10 cellular contexts compared by ENCODE assay signal in the genomic region with DNA sequence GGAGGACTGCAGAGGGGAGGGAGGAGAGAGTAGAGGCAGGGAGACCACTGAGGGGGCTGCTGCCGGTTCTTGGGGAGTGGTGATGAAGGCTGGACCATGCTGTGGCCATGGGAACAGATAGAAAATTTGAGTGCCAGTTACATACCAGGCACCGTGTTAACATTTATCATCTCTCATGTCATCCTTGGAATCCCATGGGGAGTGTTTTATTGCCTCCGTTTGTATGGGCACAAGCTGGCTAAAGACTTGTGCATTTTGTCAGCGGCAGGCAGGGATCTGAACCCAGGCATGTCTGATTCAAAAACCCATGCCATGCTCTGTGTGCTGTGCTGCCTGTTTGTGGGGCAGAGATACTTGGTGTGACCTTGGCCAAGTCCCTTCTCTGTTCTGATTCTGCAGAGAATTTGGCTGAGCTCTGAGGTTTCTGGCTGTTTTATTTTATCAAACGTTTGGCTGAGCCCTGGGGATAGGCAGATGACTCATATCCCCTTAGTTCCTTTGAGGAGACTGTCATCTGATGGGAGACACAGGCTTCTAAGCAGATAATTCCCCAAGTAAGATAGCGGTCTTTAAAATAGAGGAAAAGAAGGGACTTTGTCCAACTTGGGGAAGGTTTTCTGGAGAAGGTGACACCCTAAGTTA. TPM values are rescaled to one million over a fixed set of nuclear protein-coding genes. Genes with fewer than 3 reads are reported as not detected.
A peak's percentile ranks its signal among the peaks of the same experiment; 100 is the strongest.
DNase-seq lines count a peak whose midpoint lies in the region; ATAC-seq and TF ChIP-seq lines count a peak whose summit lies in the region.
"Had no signal": no experiment of that assay in that cellular context is flagged by ENCODE, and none has a peak within 500 bp of the region (broad histone marks: within the 10 kb centered on the region; RNA-seq: fewer than 3 reads in every experiment).

No MANE protein-coding gene starts in this region.

- H3K79me1 ChIP-seq in neuronal stem cell (ENCODE audit: low read depth, low read length): no peaks in the 10 kb centered on the region

- H3K79me2 ChIP-seq in OCI-LY7 (ENCODE audit: insufficient read depth, low read depth, low read length): no peaks in the 10 kb centered on the region

- H3K27ac ChIP-seq in RWPE1 (peak overlapping the region; percentile 60), neuronal stem cell (replicated peaks; ENCODE audit: low read length) (no peak overlapping the region), OCI-LY7 (ENCODE audit: low read depth, low read length, poor library complexity, severe bottlenecking) (no peak overlapping the region)

- peak; percentile 91 for DNase-seq in EH (ENCODE audit: low read depth)
- peak; percentile 74 for DNase-seq in RWPE1 (ENCODE audit: low spot score)
- peak; percentile 51 for DNase-seq in epithelial cell of esophagus (ENCODE audit: low read depth)
- no peak for DNase-seq in neuronal stem cell (ENCODE audit: low spot score)
- no peak for DNase-seq in OCI-LY7 (ENCODE audit: low spot score)
- no peak for DNase-seq in SHP77 (lab: John Stamatoyannopoulos, UW)
- DNase-seq in NCI-H345 treated with DMSO at 0.1 percent for 48 hours (lab: John Stamatoyannopoulos, UW; ENCODE audit: unreplicated experiment): no peak
- DNase-seq: T-cell had no signal

- intact Hi-C loops in OCI-LY7 (cut with micrococcal nuclease; ENCODE audit: unreplicated experiment): no loop called here

- H3K9me3 ChIP-seq in neuronal stem cell (replicated peaks in 1 of 2; ENCODE audit: control insufficient read depth in 2 of 2, insufficient read depth in 1 of 2, low read depth in 1 of 2, low read length in 2 of 2) (no peaks in the 10 kb centered on the region), OCI-LY7 (ENCODE audit: low read length) (no peaks in the 10 kb centered on the region)
- H3K9me3 ChIP-seq: pancreas had no signal

- H3K9me2 ChIP-seq in OCI-LY7 (ENCODE audit: insufficient read depth, low read length): no peaks in the 10 kb centered on the region

- H3K27me3 ChIP-seq in neuronal stem cell (ENCODE audit: control insufficient read depth in 3 of 3, insufficient read depth in 3 of 3, low read depth in 1 of 3, low read length in 3 of 3): no peaks in the 10 kb centered on the region
- H3K27me3 ChIP-seq: pancreas had no signal

- H3K4me3 ChIP-seq in epithelial cell of esophagus (ENCODE audit: low read length) (no peak overlapping the region), neuronal stem cell (ENCODE audit: low read length in 2 of 2) (no peak overlapping the region), OCI-LY7 (ENCODE audit: low read depth, low read length, poor library complexity, severe bottlenecking) (no peak overlapping the region)
- H3K4me3 ChIP-seq: pancreas had no signal

- BruUV-seq in OCI-LY7 (replicated peaks; lab: Mats Ljungman, UMichigan): no TSS peak

- H3K36me3 ChIP-seq in neuronal stem cell (replicated peaks in 1 of 2; ENCODE audit: control insufficient read depth in 2 of 2, insufficient read depth in 2 of 2, low read length in 2 of 2) (peaks cover 0 to 2% of the 10 kb centered on the region in 2 donors), OCI-LY7 (ENCODE audit: insufficient read depth, low read length) (no peaks in the 10 kb centered on the region)
- H3K36me3 ChIP-seq: pancreas had no signal

- WGBS in neuronal stem cell (ENCODE audit: extremely low coverage in 2 of 2, insufficient read length in 2 of 2, insufficient replicate concordance in 1 of 2), 2 donors: no CpG with 5 or more reads among the region's 6 CpGs

- H2AFZ ChIP-seq in neuronal stem cell (ENCODE audit: low read length) (no peak overlapping the region), OCI-LY7 (ENCODE audit: low read length) (no peak overlapping the region)

- no peak for ATAC-seq in GM19455 (IDR thresholded peaks at IDR 0.05; ENCODE audit: unreplicated experiment)
- ATAC-seq: T-cell had no signal

- no peak overlapping the region for H2AK5ac ChIP-seq in neuronal stem cell (ENCODE audit: low read depth, low read length)

- no peak overlapping the region for H2BK15ac ChIP-seq in neuronal stem cell (ENCODE audit: low read length)

- no peak overlapping the region for H3K4ac ChIP-seq in neuronal stem cell (ENCODE audit: low read length)

- no peak overlapping the region for H2BK120ac ChIP-seq in neuronal stem cell (ENCODE audit: low read depth, low read length)

- H3K4me2 ChIP-seq in neuronal stem cell (ENCODE audit: insufficient read depth, low read length, poor library complexity, severe bottlenecking) (no peak overlapping the region), OCI-LY7 (ENCODE audit: low read length) (no peak overlapping the region)

- POLR2A ChIA-PET in RWPE1 (lab: Yijun Ruan, JAX; ENCODE audit: low non-redundant PET) (no interaction called here), OCI-LY7 (lab: Charles Lee) (interaction anchor here (1.1 kb wide), 1 partner anchor 29 kb away, joined by 3 read pairs; no protein-coding TSS in a partner anchor)

- no peak overlapping the region for H3K9ac ChIP-seq in neuronal stem cell (ENCODE audit: low read depth, low read length, poor library complexity)

- H3K14ac ChIP-seq in neuronal stem cell (ENCODE audit: low read length): no peak overlapping the region

- H3K4me1 ChIP-seq in neuronal stem cell (ENCODE audit: control insufficient read depth in 2 of 2, insufficient read depth in 1 of 2, low read depth in 1 of 2, low read length in 2 of 2) (peaks cover 23 to 26% of the 10 kb centered on the region in 2 donors), OCI-LY7 (ENCODE audit: insufficient read depth, low read length, poor library complexity, severe bottlenecking) (no peaks in the 10 kb centered on the region)

- no peak overlapping the region for H4K91ac ChIP-seq in neuronal stem cell (ENCODE audit: low read depth, low read length, poor library complexity)

- no peak overlapping the region for H3K23ac ChIP-seq in neuronal stem cell (ENCODE audit: low read depth, low read length, poor library complexity)

- peak overlapping the region; percentile 16 for H3K18ac ChIP-seq in neuronal stem cell (ENCODE audit: low read length)

- H4K8ac ChIP-seq in neuronal stem cell (ENCODE audit: low read depth, low read length): no peak overlapping the region

- CTCF ChIA-PET in RWPE1 (lab: Yijun Ruan, JAX) (interaction anchor here (0.6 to 3.1 kb wide), 4 partner anchors 22 to 461 kb away, joined by 3 to 13 read pairs (median 10); a partner anchor contains a TSS), OCI-LY7 (lab: Charles Lee; ENCODE audit: unreplicated experiment) (no interaction called here)

- H4K20me1 ChIP-seq in OCI-LY7 (ENCODE audit: insufficient read depth, low read length): no peaks in the 10 kb centered on the region

- TF ChIP-seq CTCF in RWPE1 (conservative IDR thresholded peaks at IDR 0.05; ENCODE audit: low read depth): no peak
- TF ChIP-seq CTCF in epithelial cell of esophagus (IDR thresholded peaks at IDR 0.05; ENCODE audit: insufficient read depth, low read depth, low read length, missing control alignments): no peak
- TF ChIP-seq CTCF in OCI-LY7 (conservative IDR thresholded peaks at IDR 0.05; ENCODE audit: low read length): no peak

- no peak overlapping the region for H2BK12ac ChIP-seq in neuronal stem cell (ENCODE audit: low read length)

- H2BK5ac ChIP-seq in neuronal stem cell (ENCODE audit: low read length): no peak overlapping the region

RNA-seq across cellular contexts. Expression of a gene that starts 22.2 kb away (rescaled TPM):
- 11.1 TPM for polyA plus RNA-seq in neuronal stem cell (2013, experiment 1 of 2)
- polyA plus RNA-seq in neuronal stem cell (2013, experiment 2 of 2): 11.1 TPM
- total RNA-seq in OCI-LY7 (2014; rRNA removed; shearing (Covaris generic)): not detected in 2 replicates
- total RNA-seq in OCI-LY7 (2022): not detected in 2 replicates

Comparison
In these comparisons a context has a peak if more than half of its experiments do, and no peak if none do; other contexts are left out.
1. DNase-seq: peak in EH (single experiment), RWPE1 (single experiment) and epithelial cell of esophagus (single experiment); none in neuronal stem cell (single experiment), OCI-LY7 (single experiment), SHP77 (0 of 2) and NCI-H345 treated with DMSO at 0.1 percent for 48 hours (single experiment).